ENCODE assay signal across 2 cellular contexts in genomic region chr12:60387356-60387755, GRCh38.
TF ChIP-seq lines count a peak whose summit lies in the region.

No MANE protein-coding gene starts in this region.

TF ChIP-seq in GM23338, 12 proteins besides CTCF, POLR2A, EP300 and RAD21 (continued from another document):
- TF ChIP-seq REST (IDR thresholded peaks at IDR 0.05; ENCODE audit: unreplicated experiment) (no peak), POLR2AphosphoS5 (IDR thresholded peaks at IDR 0.05; ENCODE audit: low read depth) (no peak), CREB1 (CRISPR knock-in tag; IDR thresholded peaks at IDR 0.05; ENCODE audit: low read depth) (no peak), ZNF462 (CRISPR knock-in tag; IDR thresholded peaks at IDR 0.05) (no peak), ZNF331 (CRISPR knock-in tag; IDR thresholded peaks at IDR 0.05; ENCODE audit: low read depth) (no peak), ZNF114 (CRISPR knock-in tag; IDR thresholded peaks at IDR 0.05) (no peak), STAT1 (IDR thresholded peaks at IDR 0.05; ENCODE audit: unreplicated experiment) (no peak), NANOG (IDR thresholded peaks at IDR 0.05; ENCODE audit: borderline replicate concordance) (no peak), ETS1 (IDR thresholded peaks at IDR 0.05) (no peak), EZH2 (IDR thresholded peaks at IDR 0.05; ENCODE audit: low read depth, unreplicated experiment) (no peak)

TF ChIP-seq in K562, 482 proteins besides CTCF, POLR2A, EP300 and RAD21 (continued from another document):
- TF ChIP-seq ZNF407 (IDR thresholded peaks at IDR 0.05; ENCODE audit: low read depth) (no peak), POLR2AphosphoS5 (IDR thresholded peaks at IDR 0.05; ENCODE audit: control insufficient read depth, insufficient read depth, low read depth, low read length) (no peak), BCLAF1 (IDR thresholded peaks at IDR 0.05; ENCODE audit: borderline replicate concordance in 1 of 2, control insufficient read depth in 1 of 2, low read depth in 2 of 2, low read length in 1 of 2) (no peak), CEBPZ (IDR thresholded peaks at IDR 0.05; ENCODE audit: borderline replicate concordance, low read depth, low read length) (no peak), EGR1 (conservative IDR thresholded peaks at IDR 0.05) (no peak), RFX5 (IDR thresholded peaks at IDR 0.05; ENCODE audit: low read depth, low read length) (no peak), EZH2 (IDR thresholded peaks at IDR 0.05; ENCODE audit: borderline replicate concordance, low read depth, low read length) (no peak), TAF15 (IDR thresholded peaks at IDR 0.05; ENCODE audit: low read depth, low read length) (no peak), ID3 (CRISPR knock-in tag; IDR thresholded peaks at IDR 0.05) (no peak), ID3 (tag; IDR thresholded peaks at IDR 0.05) (no peak), GTF3C2 (IDR thresholded peaks at IDR 0.05; ENCODE audit: borderline replicate concordance, extremely low read depth, insufficient read length) (no peak), ATF7 (IDR thresholded peaks at IDR 0.05) (no peak), ZNF12 (CRISPR knock-in tag; IDR thresholded peaks at IDR 0.05) (no peak)
